In the genomic region with DNA sequence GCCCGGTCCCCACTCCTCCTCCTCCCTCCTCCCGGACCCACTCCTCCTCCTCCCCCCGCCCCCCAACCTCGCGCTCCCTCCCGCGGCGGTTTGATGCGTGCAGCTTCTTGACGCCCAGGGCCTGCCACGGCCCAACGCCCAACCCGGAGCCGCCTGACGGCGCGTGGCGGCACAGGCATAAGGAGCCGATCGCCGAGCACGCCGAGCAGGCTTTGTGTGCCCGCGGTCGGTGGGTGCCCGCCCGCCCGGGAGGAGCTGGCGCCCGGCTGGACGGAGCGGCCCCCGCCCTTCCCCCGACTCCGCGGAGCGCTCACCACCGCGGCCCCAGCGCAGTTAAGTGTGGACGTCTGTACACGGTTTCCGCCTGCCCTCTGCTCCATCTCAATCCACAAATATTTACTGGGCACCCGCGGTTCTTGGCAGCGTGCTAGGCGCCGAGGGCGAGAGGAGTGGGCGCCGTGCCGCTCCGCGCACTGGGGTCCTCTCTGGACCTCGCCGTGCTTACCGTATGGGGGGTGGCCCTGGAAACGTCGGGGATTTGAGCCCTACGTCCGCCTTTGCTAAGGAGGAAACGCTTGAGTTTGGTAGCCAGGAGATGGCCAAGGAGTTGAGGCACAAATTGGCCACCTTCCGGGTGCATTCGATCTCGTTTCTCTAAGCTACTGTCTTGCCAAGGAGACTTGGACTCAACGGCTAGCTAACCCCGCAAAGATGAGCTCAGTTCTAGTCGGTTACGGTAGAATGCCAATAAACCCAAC, we compare ENCODE assay signal across 1 cellular context.
TF ChIP-seq lines count a peak whose summit lies in the region.

No MANE protein-coding gene starts in this region.

TF ChIP-seq in K562, 482 proteins besides CTCF, POLR2A, EP300 and RAD21 (continued from another document):
- TF ChIP-seq, protein P1, sequence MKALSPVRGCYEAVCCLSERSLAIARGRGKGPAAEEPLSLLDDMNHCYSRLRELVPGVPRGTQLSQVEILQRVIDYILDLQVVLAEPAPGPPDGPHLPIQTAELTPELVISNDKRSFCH (CRISPR knock-in tag; IDR thresholded peaks at IDR 0.05): no peak
- TF ChIP-seq, protein P1 (tag; IDR thresholded peaks at IDR 0.05): no peak
- TF ChIP-seq KAT7 (CRISPR knock-in tag; IDR thresholded peaks at IDR 0.05; ENCODE audit: borderline replicate concordance): peak; percentile 73; the same call in 1 of the 2 replicates
- no peak for TF ChIP-seq DPF2 (IDR thresholded peaks at IDR 0.05)
- TF ChIP-seq BACH1 (tag; IDR thresholded peaks at IDR 0.05): no peak
- no peak for TF ChIP-seq ZNF212 (CRISPR knock-in tag; IDR thresholded peaks at IDR 0.05)
- TF ChIP-seq, protein P2, sequence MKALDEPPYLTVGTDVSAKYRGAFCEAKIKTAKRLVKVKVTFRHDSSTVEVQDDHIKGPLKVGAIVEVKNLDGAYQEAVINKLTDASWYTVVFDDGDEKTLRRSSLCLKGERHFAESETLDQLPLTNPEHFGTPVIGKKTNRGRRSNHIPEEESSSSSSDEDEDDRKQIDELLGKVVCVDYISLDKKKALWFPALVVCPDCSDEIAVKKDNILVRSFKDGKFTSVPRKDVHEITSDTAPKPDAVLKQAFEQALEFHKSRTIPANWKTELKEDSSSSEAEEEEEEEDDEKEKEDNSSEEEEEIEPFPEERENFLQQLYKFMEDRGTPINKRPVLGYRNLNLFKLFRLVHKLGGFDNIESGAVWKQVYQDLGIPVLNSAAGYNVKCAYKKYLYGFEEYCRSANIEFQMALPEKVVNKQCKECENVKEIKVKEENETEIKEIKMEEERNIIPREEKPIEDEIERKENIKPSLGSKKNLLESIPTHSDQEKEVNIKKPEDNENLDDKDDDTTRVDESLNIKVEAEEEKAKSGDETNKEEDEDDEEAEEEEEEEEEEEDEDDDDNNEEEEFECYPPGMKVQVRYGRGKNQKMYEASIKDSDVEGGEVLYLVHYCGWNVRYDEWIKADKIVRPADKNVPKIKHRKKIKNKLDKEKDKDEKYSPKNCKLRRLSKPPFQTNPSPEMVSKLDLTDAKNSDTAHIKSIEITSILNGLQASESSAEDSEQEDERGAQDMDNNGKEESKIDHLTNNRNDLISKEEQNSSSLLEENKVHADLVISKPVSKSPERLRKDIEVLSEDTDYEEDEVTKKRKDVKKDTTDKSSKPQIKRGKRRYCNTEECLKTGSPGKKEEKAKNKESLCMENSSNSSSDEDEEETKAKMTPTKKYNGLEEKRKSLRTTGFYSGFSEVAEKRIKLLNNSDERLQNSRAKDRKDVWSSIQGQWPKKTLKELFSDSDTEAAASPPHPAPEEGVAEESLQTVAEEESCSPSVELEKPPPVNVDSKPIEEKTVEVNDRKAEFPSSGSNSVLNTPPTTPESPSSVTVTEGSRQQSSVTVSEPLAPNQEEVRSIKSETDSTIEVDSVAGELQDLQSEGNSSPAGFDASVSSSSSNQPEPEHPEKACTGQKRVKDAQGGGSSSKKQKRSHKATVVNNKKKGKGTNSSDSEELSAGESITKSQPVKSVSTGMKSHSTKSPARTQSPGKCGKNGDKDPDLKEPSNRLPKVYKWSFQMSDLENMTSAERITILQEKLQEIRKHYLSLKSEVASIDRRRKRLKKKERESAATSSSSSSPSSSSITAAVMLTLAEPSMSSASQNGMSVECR (CRISPR knock-in tag; IDR thresholded peaks at IDR 0.05): peak; percentile 83
- no peak for TF ChIP-seq NFATC3 (IDR thresholded peaks at IDR 0.05)
- no peak for TF ChIP-seq ZNF184 (CRISPR knock-in tag; IDR thresholded peaks at IDR 0.05)
- TF ChIP-seq, protein P3, sequence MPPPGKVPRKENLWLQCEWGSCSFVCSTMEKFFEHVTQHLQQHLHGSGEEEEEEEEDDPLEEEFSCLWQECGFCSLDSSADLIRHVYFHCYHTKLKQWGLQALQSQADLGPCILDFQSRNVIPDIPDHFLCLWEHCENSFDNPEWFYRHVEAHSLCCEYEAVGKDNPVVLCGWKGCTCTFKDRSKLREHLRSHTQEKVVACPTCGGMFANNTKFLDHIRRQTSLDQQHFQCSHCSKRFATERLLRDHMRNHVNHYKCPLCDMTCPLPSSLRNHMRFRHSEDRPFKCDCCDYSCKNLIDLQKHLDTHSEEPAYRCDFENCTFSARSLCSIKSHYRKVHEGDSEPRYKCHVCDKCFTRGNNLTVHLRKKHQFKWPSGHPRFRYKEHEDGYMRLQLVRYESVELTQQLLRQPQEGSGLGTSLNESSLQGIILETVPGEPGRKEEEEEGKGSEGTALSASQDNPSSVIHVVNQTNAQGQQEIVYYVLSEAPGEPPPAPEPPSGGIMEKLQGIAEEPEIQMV (tag; conservative IDR thresholded peaks at IDR 0.05; ENCODE audit: low read depth): no peak
- TF ChIP-seq, protein P4, sequence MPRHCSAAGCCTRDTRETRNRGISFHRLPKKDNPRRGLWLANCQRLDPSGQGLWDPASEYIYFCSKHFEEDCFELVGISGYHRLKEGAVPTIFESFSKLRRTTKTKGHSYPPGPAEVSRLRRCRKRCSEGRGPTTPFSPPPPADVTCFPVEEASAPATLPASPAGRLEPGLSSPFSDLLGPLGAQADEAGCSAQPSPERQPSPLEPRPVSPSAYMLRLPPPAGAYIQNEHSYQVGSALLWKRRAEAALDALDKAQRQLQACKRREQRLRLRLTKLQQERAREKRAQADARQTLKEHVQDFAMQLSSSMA (CRISPR knock-in tag; IDR thresholded peaks at IDR 0.05): no peak
- no peak for TF ChIP-seq ZKSCAN8 (CRISPR knock-in tag; IDR thresholded peaks at IDR 0.05)
- TF ChIP-seq, protein P5, sequence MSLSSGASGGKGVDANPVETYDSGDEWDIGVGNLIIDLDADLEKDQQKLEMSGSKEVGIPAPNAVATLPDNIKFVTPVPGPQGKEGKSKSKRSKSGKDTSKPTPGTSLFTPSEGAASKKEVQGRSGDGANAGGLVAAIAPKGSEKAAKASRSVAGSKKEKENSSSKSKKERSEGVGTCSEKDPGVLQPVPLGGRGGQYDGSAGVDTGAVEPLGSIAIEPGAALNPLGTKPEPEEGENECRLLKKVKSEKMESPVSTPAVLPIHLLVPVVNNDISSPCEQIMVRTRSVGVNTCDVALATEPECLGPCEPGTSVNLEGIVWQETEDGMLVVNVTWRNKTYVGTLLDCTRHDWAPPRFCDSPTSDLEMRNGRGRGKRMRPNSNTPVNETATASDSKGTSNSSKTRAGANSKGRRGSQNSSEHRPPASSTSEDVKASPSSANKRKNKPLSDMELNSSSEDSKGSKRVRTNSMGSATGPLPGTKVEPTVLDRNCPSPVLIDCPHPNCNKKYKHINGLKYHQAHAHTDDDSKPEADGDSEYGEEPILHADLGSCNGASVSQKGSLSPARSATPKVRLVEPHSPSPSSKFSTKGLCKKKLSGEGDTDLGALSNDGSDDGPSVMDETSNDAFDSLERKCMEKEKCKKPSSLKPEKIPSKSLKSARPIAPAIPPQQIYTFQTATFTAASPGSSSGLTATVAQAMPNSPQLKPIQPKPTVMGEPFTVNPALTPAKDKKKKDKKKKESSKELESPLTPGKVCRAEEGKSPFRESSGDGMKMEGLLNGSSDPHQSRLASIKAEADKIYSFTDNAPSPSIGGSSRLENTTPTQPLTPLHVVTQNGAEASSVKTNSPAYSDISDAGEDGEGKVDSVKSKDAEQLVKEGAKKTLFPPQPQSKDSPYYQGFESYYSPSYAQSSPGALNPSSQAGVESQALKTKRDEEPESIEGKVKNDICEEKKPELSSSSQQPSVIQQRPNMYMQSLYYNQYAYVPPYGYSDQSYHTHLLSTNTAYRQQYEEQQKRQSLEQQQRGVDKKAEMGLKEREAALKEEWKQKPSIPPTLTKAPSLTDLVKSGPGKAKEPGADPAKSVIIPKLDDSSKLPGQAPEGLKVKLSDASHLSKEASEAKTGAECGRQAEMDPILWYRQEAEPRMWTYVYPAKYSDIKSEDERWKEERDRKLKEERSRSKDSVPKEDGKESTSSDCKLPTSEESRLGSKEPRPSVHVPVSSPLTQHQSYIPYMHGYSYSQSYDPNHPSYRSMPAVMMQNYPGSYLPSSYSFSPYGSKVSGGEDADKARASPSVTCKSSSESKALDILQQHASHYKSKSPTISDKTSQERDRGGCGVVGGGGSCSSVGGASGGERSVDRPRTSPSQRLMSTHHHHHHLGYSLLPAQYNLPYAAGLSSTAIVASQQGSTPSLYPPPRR (CRISPR knock-in tag; IDR thresholded peaks at IDR 0.05; ENCODE audit: borderline replicate concordance): no peak
- no peak for TF ChIP-seq BRD9 (IDR thresholded peaks at IDR 0.05; ENCODE audit: low read depth, partially characterized antibody)
- TF ChIP-seq RBM22 (IDR thresholded peaks at IDR 0.05; ENCODE audit: low read depth, low read length, poor library complexity, severe bottlenecking): no peak
- TF ChIP-seq KDM5B (IDR thresholded peaks at IDR 0.05; ENCODE audit: insufficient replicate concordance, low read depth, low read length): peak; percentile 21
- no peak for TF ChIP-seq CSDE1 (IDR thresholded peaks at IDR 0.05)
- TF ChIP-seq, protein P6, sequence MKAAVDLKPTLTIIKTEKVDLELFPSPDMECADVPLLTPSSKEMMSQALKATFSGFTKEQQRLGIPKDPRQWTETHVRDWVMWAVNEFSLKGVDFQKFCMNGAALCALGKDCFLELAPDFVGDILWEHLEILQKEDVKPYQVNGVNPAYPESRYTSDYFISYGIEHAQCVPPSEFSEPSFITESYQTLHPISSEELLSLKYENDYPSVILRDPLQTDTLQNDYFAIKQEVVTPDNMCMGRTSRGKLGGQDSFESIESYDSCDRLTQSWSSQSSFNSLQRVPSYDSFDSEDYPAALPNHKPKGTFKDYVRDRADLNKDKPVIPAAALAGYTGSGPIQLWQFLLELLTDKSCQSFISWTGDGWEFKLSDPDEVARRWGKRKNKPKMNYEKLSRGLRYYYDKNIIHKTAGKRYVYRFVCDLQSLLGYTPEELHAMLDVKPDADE (conservative IDR thresholded peaks at IDR 0.05; ENCODE audit: control insufficient read depth, low read depth, low read length): peak; percentile 61
- TF ChIP-seq CBX8 (IDR thresholded peaks at IDR 0.05; ENCODE audit: borderline replicate concordance, extremely low read depth, low read depth, low read length, poor library complexity, severe bottlenecking): no peak
- no peak for TF ChIP-seq EWSR1 (IDR thresholded peaks at IDR 0.05; ENCODE audit: borderline replicate concordance, low read depth, partially characterized antibody)
- no peak for TF ChIP-seq HSF4 (CRISPR knock-in tag; IDR thresholded peaks at IDR 0.05; ENCODE audit: borderline replicate concordance)
- TF ChIP-seq, protein P7, sequence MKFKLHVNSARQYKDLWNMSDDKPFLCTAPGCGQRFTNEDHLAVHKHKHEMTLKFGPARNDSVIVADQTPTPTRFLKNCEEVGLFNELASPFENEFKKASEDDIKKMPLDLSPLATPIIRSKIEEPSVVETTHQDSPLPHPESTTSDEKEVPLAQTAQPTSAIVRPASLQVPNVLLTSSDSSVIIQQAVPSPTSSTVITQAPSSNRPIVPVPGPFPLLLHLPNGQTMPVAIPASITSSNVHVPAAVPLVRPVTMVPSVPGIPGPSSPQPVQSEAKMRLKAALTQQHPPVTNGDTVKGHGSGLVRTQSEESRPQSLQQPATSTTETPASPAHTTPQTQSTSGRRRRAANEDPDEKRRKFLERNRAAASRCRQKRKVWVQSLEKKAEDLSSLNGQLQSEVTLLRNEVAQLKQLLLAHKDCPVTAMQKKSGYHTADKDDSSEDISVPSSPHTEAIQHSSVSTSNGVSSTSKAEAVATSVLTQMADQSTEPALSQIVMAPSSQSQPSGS (CRISPR knock-in tag; IDR thresholded peaks at IDR 0.05): no peak
- TF ChIP-seq RFX1 (IDR thresholded peaks at IDR 0.05): no peak
- TF ChIP-seq SRSF1 (IDR thresholded peaks at IDR 0.05; ENCODE audit: low read depth, low read length): no peak
- peak in 1 of 2 experiments; percentile 32; a peak in 1 of 4 replicates for TF ChIP-seq SRF (CRISPR knock-in tag; IDR thresholded peaks at IDR 0.05)
- TF ChIP-seq ZNF77 (CRISPR knock-in tag; IDR thresholded peaks at IDR 0.05): no peak
- TF ChIP-seq, protein P8, sequence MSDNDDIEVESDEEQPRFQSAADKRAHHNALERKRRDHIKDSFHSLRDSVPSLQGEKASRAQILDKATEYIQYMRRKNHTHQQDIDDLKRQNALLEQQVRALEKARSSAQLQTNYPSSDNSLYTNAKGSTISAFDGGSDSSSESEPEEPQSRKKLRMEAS (CRISPR knock-in tag; IDR thresholded peaks at IDR 0.05): peak; percentile 96
- TF ChIP-seq GTF2F1 (IDR thresholded peaks at IDR 0.05; ENCODE audit: low read depth, low read length): no peak
- TF ChIP-seq SREBF2 (CRISPR knock-in tag; IDR thresholded peaks at IDR 0.05): no peak
- no peak for TF ChIP-seq ZNF766 (CRISPR knock-in tag; conservative IDR thresholded peaks at IDR 0.05)
- no peak for TF ChIP-seq ZNF41 (CRISPR knock-in tag; conservative IDR thresholded peaks at IDR 0.05)
- TF ChIP-seq ZNF23 (CRISPR knock-in tag; IDR thresholded peaks at IDR 0.05): no peak
- TF ChIP-seq, protein P9, sequence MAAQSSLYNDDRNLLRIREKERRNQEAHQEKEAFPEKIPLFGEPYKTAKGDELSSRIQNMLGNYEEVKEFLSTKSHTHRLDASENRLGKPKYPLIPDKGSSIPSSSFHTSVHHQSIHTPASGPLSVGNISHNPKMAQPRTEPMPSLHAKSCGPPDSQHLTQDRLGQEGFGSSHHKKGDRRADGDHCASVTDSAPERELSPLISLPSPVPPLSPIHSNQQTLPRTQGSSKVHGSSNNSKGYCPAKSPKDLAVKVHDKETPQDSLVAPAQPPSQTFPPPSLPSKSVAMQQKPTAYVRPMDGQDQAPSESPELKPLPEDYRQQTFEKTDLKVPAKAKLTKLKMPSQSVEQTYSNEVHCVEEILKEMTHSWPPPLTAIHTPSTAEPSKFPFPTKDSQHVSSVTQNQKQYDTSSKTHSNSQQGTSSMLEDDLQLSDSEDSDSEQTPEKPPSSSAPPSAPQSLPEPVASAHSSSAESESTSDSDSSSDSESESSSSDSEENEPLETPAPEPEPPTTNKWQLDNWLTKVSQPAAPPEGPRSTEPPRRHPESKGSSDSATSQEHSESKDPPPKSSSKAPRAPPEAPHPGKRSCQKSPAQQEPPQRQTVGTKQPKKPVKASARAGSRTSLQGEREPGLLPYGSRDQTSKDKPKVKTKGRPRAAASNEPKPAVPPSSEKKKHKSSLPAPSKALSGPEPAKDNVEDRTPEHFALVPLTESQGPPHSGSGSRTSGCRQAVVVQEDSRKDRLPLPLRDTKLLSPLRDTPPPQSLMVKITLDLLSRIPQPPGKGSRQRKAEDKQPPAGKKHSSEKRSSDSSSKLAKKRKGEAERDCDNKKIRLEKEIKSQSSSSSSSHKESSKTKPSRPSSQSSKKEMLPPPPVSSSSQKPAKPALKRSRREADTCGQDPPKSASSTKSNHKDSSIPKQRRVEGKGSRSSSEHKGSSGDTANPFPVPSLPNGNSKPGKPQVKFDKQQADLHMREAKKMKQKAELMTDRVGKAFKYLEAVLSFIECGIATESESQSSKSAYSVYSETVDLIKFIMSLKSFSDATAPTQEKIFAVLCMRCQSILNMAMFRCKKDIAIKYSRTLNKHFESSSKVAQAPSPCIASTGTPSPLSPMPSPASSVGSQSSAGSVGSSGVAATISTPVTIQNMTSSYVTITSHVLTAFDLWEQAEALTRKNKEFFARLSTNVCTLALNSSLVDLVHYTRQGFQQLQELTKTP (IDR thresholded peaks at IDR 0.05; ENCODE audit: low read depth in 1 of 2, partially characterized antibody in 2 of 2): no peak
- TF ChIP-seq RFX7 (CRISPR knock-in tag; IDR thresholded peaks at IDR 0.05): no peak
